ENCODE assay signal across 8 cellular contexts in the genomic region with DNA sequence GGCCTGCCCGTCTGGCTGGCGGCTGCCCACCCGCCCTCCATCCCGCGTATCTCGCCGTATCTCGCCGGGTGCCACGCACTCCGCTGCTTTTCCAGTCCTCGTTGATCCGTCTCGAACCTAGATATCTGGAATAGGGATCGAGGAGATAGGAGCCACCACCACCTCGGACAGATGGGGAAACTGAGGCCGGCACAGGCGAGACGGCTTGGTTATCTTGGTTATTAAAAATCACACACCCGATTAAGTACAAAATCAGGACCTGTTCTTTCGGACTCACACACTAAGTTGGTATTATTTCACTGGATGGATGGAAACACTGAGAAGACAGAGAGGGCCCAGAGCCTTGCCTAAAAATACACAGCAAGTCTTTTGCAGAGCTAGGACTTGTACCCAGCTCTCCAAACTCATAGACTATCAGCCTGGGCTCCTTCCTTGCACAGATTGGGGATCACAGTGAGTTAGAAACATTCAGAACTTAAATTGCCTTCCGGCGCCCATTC. TPM values are rescaled to one million over a fixed set of nuclear protein-coding genes. Genes with fewer than 3 reads are reported as not detected.
DNase-seq lines count a peak whose midpoint lies in the region; ATAC-seq and TF ChIP-seq lines count a peak whose summit lies in the region.

No MANE protein-coding gene starts in this region.

- H3K36me3 ChIP-seq in CD4-positive, CD25-positive, alpha-beta regulatory T cell (ENCODE audit: control insufficient read depth, insufficient read depth, low read length), result no peaks in the 10 kb centered on the region
- no peaks in the 10 kb centered on the region for H3K36me3 ChIP-seq in Loucy (ENCODE audit: insufficient read depth, low read length)

- H3K27me3 Mint-ChIP-seq in CD4-positive, CD25-positive, alpha-beta regulatory T cell, result no peaks in the 10 kb centered on the region
- H3K27me3 Mint-ChIP-seq in natural killer cell (ENCODE audit: low read depth in 2 of 2), result no peaks in the 10 kb centered on the region

- TF ChIP-seq CTCF in Loucy (conservative IDR thresholded peaks at IDR 0.05; ENCODE audit: low read length) (no peak), natural killer cell (IDR thresholded peaks at IDR 0.05) (no peak)

- peaks cover 3% of the 10 kb centered on the region; the same call in 1 of the 2 replicates for H3K79me2 ChIP-seq in Loucy (ENCODE audit: insufficient read depth, low read length)

- peaks cover 13 to 37% (median 32%) of the 10 kb centered on the region in 4 donors for H3K4me1 Mint-ChIP-seq in CD4-positive, CD25-positive, alpha-beta regulatory T cell
- H3K4me1 Mint-ChIP-seq in natural killer cell, result peaks cover 29 to 36% of the 10 kb centered on the region in 2 donors

- peak overlapping the region in 2 of 3 donors; percentile 90 to 99 for H3K27ac Mint-ChIP-seq in CD4-positive, CD25-positive, alpha-beta regulatory T cell
- H3K27ac Mint-ChIP-seq in natural killer cell, result peak overlapping the region; percentile 95 to 96

- H3F3A ChIP-seq in Loucy (ENCODE audit: low read depth), result no peaks in the 10 kb centered on the region

- H3K9me3 ChIP-seq in CD4-positive, CD25-positive, alpha-beta regulatory T cell (ENCODE audit: control insufficient read depth in 2 of 2, low read length in 2 of 2), result no peaks in the 10 kb centered on the region
- no peaks in the 10 kb centered on the region for H3K9me3 ChIP-seq in Loucy (ENCODE audit: insufficient read depth, low read depth, low read length)

- peaks cover 20% of the 10 kb centered on the region for H3K4me1 ChIP-seq in CD4-positive, CD25-positive, alpha-beta regulatory T cell (ENCODE audit: control insufficient read depth, insufficient read depth, low read length, poor library complexity, severe bottlenecking)
- H3K4me1 ChIP-seq in Loucy (ENCODE audit: insufficient read depth, low read length, poor library complexity, severe bottlenecking), result peaks cover 19% of the 10 kb centered on the region

- intact Hi-C loops in natural killer cell (cut with micrococcal nuclease), result loop anchor here (2.0 kb wide), 1 partner anchor 86 kb away; no protein-coding TSS in a partner anchor

- H4K20me1 ChIP-seq in Loucy (ENCODE audit: insufficient read depth, low read length, poor library complexity, severe bottlenecking), result no peaks in the 10 kb centered on the region

- peak overlapping the region; percentile 82 for H3K27ac ChIP-seq in CD4-positive, CD25-positive, alpha-beta regulatory T cell (ENCODE audit: insufficient read depth, low read length, poor library complexity, severe bottlenecking)

- peak overlapping the region; percentile 89 for H3K9ac ChIP-seq in Loucy (ENCODE audit: low read depth, low read length, poor library complexity, severe bottlenecking)

- no peak for DNase-seq in CD4-positive, CD25-positive, alpha-beta regulatory T cell
- peak; percentile 7 for DNase-seq in dermis blood vessel endothelial cell
- DNase-seq in natural killer cell, result no peak
- DNase-seq in GDM1 (lab: John Stamatoyannopoulos, UW), result no peak
- DNase-seq in NCI-H1436 (lab: John Stamatoyannopoulos, UW), result no peak

- H3K4me2 ChIP-seq in Loucy (ENCODE audit: low read depth, low read length, poor library complexity, severe bottlenecking), result peak overlapping the region; percentile 74

- peak overlapping the region; percentile 81 for H3K4me3 ChIP-seq in CD4-positive, CD25-positive, alpha-beta regulatory T cell (ENCODE audit: low read depth, low read length)
- peak overlapping the region; percentile 77 for H3K4me3 ChIP-seq in Loucy (ENCODE audit: low read length, poor library complexity, severe bottlenecking)

- peak overlapping the region; percentile 83 for H2AFZ ChIP-seq in Loucy (ENCODE audit: low read length)

- no peaks in the 10 kb centered on the region for H3K27me3 ChIP-seq in CD4-positive, CD25-positive, alpha-beta regulatory T cell (ENCODE audit: control insufficient read depth, insufficient read depth, low read length)
- no peaks in the 10 kb centered on the region for H3K27me3 ChIP-seq in Loucy (ENCODE audit: insufficient read depth, low read length, poor library complexity, severe bottlenecking)

- no peak for ATAC-seq in CD4-positive, CD25-positive, alpha-beta regulatory T cell (ENCODE audit: low read depth in 2 of 2)
- ATAC-seq in natural killer cell (no peak), HG02840 (IDR thresholded peaks at IDR 0.05; ENCODE audit: low FRiP score, unreplicated experiment) (no peak), GM18517 (IDR thresholded peaks at IDR 0.05; ENCODE audit: unreplicated experiment) (no peak)

- H3K9me3 Mint-ChIP-seq in CD4-positive, CD25-positive, alpha-beta regulatory T cell, result no peaks in the 10 kb centered on the region
- no peaks in the 10 kb centered on the region for H3K9me3 Mint-ChIP-seq in natural killer cell

- H3K9me2 ChIP-seq in Loucy (replicated peaks; ENCODE audit: low read depth, low read length), result no peaks in the 10 kb centered on the region

- H3K4me3 Mint-ChIP-seq in CD4-positive, CD25-positive, alpha-beta regulatory T cell, result peak overlapping the region; percentile 91 to 97 (median 96)
- peak overlapping the region; percentile 97 for H3K4me3 Mint-ChIP-seq in natural killer cell

- peaks cover 7% of the 10 kb centered on the region for H3K36me3 Mint-ChIP-seq in CD4-positive, CD25-positive, alpha-beta regulatory T cell
- H3K36me3 Mint-ChIP-seq in natural killer cell, result no peaks in the 10 kb centered on the region

RNA-seq across cellular contexts. Expression of a gene that starts 0.7 kb away (rescaled TPM):
- 6.7 TPM for total RNA-seq in CD4-positive, CD25-positive, alpha-beta regulatory T cell
- 1 to 10 TPM; 2.7 to 6.0 (median 3.6) TPM for polyA plus RNA-seq in CD4-positive, CD25-positive, alpha-beta regulatory T cell
- total RNA-seq in dermis blood vessel endothelial cell, result 22.0 and 25.3 TPM in 2 replicates
- 10 to 100 TPM in 1 of 3 donors, 1 to 10 TPM in 2; 6.2 to 10.9 (median 8.1) TPM for total RNA-seq in natural killer cell

RNA-seq across cellular contexts. Expression of a gene that starts 16.6 kb away (rescaled TPM):
- total RNA-seq in CD4-positive, CD25-positive, alpha-beta regulatory T cell, result not detected
- not detected for polyA plus RNA-seq in CD4-positive, CD25-positive, alpha-beta regulatory T cell
- total RNA-seq in dermis blood vessel endothelial cell, result 0.05 TPM in 1 of 2 replicates, not detected in the other
- not detected for total RNA-seq in natural killer cell

RNA-seq across cellular contexts. Expression of a gene that starts 39.2 kb away (rescaled TPM):
- 2.8 TPM for total RNA-seq in CD4-positive, CD25-positive, alpha-beta regulatory T cell
- 1 to 10 TPM; 2.4 to 3.5 (median 3.0) TPM for polyA plus RNA-seq in CD4-positive, CD25-positive, alpha-beta regulatory T cell
- total RNA-seq in dermis blood vessel endothelial cell (5.3 and 6.0 TPM in 2 replicates), natural killer cell (1 to 10 TPM; 1.8 to 3.9 (median 2.5) TPM)

RNA-seq across cellular contexts. Expression of a gene that starts 39.3 kb away (rescaled TPM):
- total RNA-seq in CD4-positive, CD25-positive, alpha-beta regulatory T cell, result 51.5 TPM
- 10 to 100 TPM; 11.0 to 13.1 (median 12.5) TPM for polyA plus RNA-seq in CD4-positive, CD25-positive, alpha-beta regulatory T cell
- 33.2 and 45.9 TPM in 2 replicates for total RNA-seq in dermis blood vessel endothelial cell
- 10 to 100 TPM; 39.0 to 46.5 (median 45.8) TPM for total RNA-seq in natural killer cell
